27 cellular contexts compared by ENCODE assay signal in genomic region chr2:53811601-53812000, GRCh38. TPM values are rescaled to one million over a fixed set of nuclear protein-coding genes. Genes with fewer than 3 reads are reported as not detected.
"Had no signal": no experiment of that assay in that cellular context is flagged by ENCODE, and none has a peak within 500 bp of the region (broad histone marks: within the 10 kb centered on the region; RNA-seq: fewer than 3 reads in every experiment).

No MANE protein-coding gene starts in this region.

- H3K9me3 ChIP-seq: ascending aorta, esophagus muscularis mucosa, gastrocnemius medialis, heart right ventricle had no signal

- H3K4me3 Mint-ChIP-seq: activated CD4-positive, alpha-beta memory T cell treated with anti-CD3 and anti-CD28 coated beads for 36 hours; activated CD4-positive, alpha-beta T cell treated with anti-CD3 and anti-CD28 coated beads for 36 hours; activated CD4-positive, alpha-beta T cell treated with anti-CD3 and anti-CD28 coated beads, Interleukin-2, amount 10 ng/mL, durations not matched to agents 24 days and 14 days; activated CD8-positive, alpha-beta T cell treated with anti-CD3 and anti-CD28 coated beads, Interleukin-2, amount 10 ng/mL, durations not matched to agents 7 days and 5 days; activated naive CD4-positive, alpha-beta T cell treated with anti-CD3 and anti-CD28 coated beads, Interleukin-2, amount 10 ng/mL, durations not matched to agents 7 days and 5 days; activated naive CD8-positive, alpha-beta T cell treated with anti-CD3 and anti-CD28 coated beads, Interleukin-2, amount 10 ng/mL, durations not matched to agents 7 days and 5 days; activated T-cell treated with anti-CD3 and anti-CD28 coated beads, Interleukin-2, amount 50 U/mL, for 4 hours; activated T-helper 17 cell treated with anti-CD3 and anti-CD28 coated beads, Interleukin-2, amount 50 U/mL, for 72 hours; effector memory CD8-positive, alpha-beta T cell had no signal

- H3K27me3 Mint-ChIP-seq: activated CD4-positive, alpha-beta memory T cell treated with anti-CD3 and anti-CD28 coated beads for 36 hours; activated CD4-positive, alpha-beta T cell treated with anti-CD3 and anti-CD28 coated beads for 36 hours; activated CD4-positive, alpha-beta T cell treated with anti-CD3 and anti-CD28 coated beads, Interleukin-2, amount 10 ng/mL, durations not matched to agents 24 days and 14 days; activated naive CD4-positive, alpha-beta T cell treated with anti-CD3 and anti-CD28 coated beads, Interleukin-2, amount 10 ng/mL, durations not matched to agents 7 days and 5 days; activated naive CD8-positive, alpha-beta T cell treated with anti-CD3 and anti-CD28 coated beads, Interleukin-2, amount 10 ng/mL, durations not matched to agents 7 days and 5 days; activated T-helper 17 cell treated with anti-CD3 and anti-CD28 coated beads, Interleukin-2, amount 50 U/mL, for 72 hours; effector memory CD8-positive, alpha-beta T cell had no signal

- H3K4me3 ChIP-seq: ascending aorta, esophagus muscularis mucosa, gastrocnemius medialis, heart right ventricle had no signal

- H3K4me1 Mint-ChIP-seq: activated CD4-positive, alpha-beta T cell treated with anti-CD3 and anti-CD28 coated beads for 36 hours; activated CD4-positive, alpha-beta T cell treated with anti-CD3 and anti-CD28 coated beads, Interleukin-2, amount 10 ng/mL, durations not matched to agents 24 days and 14 days; activated naive CD4-positive, alpha-beta T cell treated with anti-CD3 and anti-CD28 coated beads, Interleukin-2, amount 10 ng/mL, durations not matched to agents 7 days and 5 days; activated naive CD8-positive, alpha-beta T cell treated with anti-CD3 and anti-CD28 coated beads, Interleukin-2, amount 10 ng/mL, durations not matched to agents 7 days and 5 days; activated T-helper 17 cell treated with anti-CD3 and anti-CD28 coated beads, Interleukin-2, amount 50 U/mL, for 72 hours had no signal

- H3K9me3 Mint-ChIP-seq: activated CD4-positive, alpha-beta memory T cell treated with anti-CD3 and anti-CD28 coated beads for 36 hours; activated CD4-positive, alpha-beta T cell treated with anti-CD3 and anti-CD28 coated beads, Interleukin-2, amount 10 ng/mL, durations not matched to agents 24 days and 14 days; activated naive CD4-positive, alpha-beta T cell treated with anti-CD3 and anti-CD28 coated beads, Interleukin-2, amount 10 ng/mL, durations not matched to agents 7 days and 5 days; activated naive CD4-positive, alpha-beta T cell treated with anti-CD3 and anti-CD28 coated beads, Interleukin-2, amount 50 U/mL, for 72 hours; activated naive CD8-positive, alpha-beta T cell treated with anti-CD3 and anti-CD28 coated beads, Interleukin-2, amount 10 ng/mL, durations not matched to agents 7 days and 5 days; activated T-cell treated with anti-CD3 and anti-CD28 coated beads, Interleukin-2, amount 50 U/mL, for 4 hours; activated T-helper 17 cell treated with anti-CD3 and anti-CD28 coated beads, Interleukin-2, amount 50 U/mL, for 72 hours; effector memory CD8-positive, alpha-beta T cell had no signal

- H3K27ac Mint-ChIP-seq: activated CD4-positive, alpha-beta memory T cell treated with anti-CD3 and anti-CD28 coated beads for 36 hours; activated CD4-positive, alpha-beta T cell treated with anti-CD3 and anti-CD28 coated beads for 36 hours; activated CD4-positive, alpha-beta T cell treated with anti-CD3 and anti-CD28 coated beads, Interleukin-2, amount 10 ng/mL, durations not matched to agents 24 days and 14 days; activated CD8-positive, alpha-beta T cell treated with anti-CD3 and anti-CD28 coated beads, Interleukin-2, amount 10 ng/mL, durations not matched to agents 7 days and 5 days; activated naive CD4-positive, alpha-beta T cell treated with anti-CD3 and anti-CD28 coated beads, Interleukin-2, amount 10 ng/mL, durations not matched to agents 7 days and 5 days; activated naive CD8-positive, alpha-beta T cell treated with anti-CD3 and anti-CD28 coated beads, Interleukin-2, amount 10 ng/mL, durations not matched to agents 7 days and 5 days; activated T-helper 17 cell treated with anti-CD3 and anti-CD28 coated beads, Interleukin-2, amount 50 U/mL, for 72 hours had no signal

- H3K27ac ChIP-seq: ascending aorta, brain microvascular endothelial cell, esophagus muscularis mucosa, foreskin keratinocyte, gastrocnemius medialis had no signal

- ATAC-seq: activated CD4-positive, alpha-beta T cell treated with anti-CD3 and anti-CD28 coated beads for 36 hours; activated CD8-positive, alpha-beta T cell treated with anti-CD3 and anti-CD28 coated beads, Interleukin-2, amount 10 ng/mL, durations not matched to agents 7 days and 5 days; activated naive CD4-positive, alpha-beta T cell treated with anti-CD3 and anti-CD28 coated beads, Interleukin-2, amount 50 U/mL, for 72 hours; activated T-cell treated with anti-CD3 and anti-CD28 coated beads, Interleukin-2, amount 50 U/mL, for 4 hours; activated T-helper 17 cell treated with anti-CD3 and anti-CD28 coated beads, Interleukin-2, amount 50 U/mL, for 72 hours; effector memory CD8-positive, alpha-beta T cell; foreskin keratinocyte; gastrocnemius medialis had no signal

- H3K4me1 ChIP-seq: ascending aorta, esophagus muscularis mucosa, foreskin keratinocyte, gastrocnemius medialis had no signal

- H3K27me3 ChIP-seq: ascending aorta, brain microvascular endothelial cell, esophagus muscularis mucosa, foreskin keratinocyte, gastrocnemius medialis, heart right ventricle had no signal

- DNase-seq: activated CD4-positive, alpha-beta memory T cell treated with anti-CD3 and anti-CD28 coated beads for 36 hours; activated CD4-positive, alpha-beta T cell treated with anti-CD3 and anti-CD28 coated beads for 36 hours; activated CD4-positive, alpha-beta T cell treated with anti-CD3 and anti-CD28 coated beads, Interleukin-2, amount 10 ng/mL, durations not matched to agents 24 days and 14 days; activated CD4-positive, CD25-positive, alpha-beta regulatory T cell; activated CD4-positive, CD25-positive, alpha-beta regulatory T cell treated with anti-CD3 and anti-CD28 coated beads, Interleukin-2, amount 50 U/mL, for 72 hours; activated CD8-positive, alpha-beta T cell treated with anti-CD3 and anti-CD28 coated beads, Interleukin-2, amount 10 ng/mL, durations not matched to agents 7 days and 5 days; activated effector memory CD4-positive, alpha-beta T cell treated with Interleukin-2 at 50 U/mL for 16 hours; activated gamma-delta T cell treated with Interleukin-2 at 50 U/mL for 16 hours; activated naive CD4-positive, alpha-beta T cell treated with anti-CD3 and anti-CD28 coated beads, Interleukin-2, amount 10 ng/mL, durations not matched to agents 7 days and 5 days; activated naive CD8-positive, alpha-beta T cell treated with anti-CD3 and anti-CD28 coated beads, Interleukin-2, amount 10 ng/mL, durations not matched to agents 7 days and 5 days; activated T-cell treated with anti-CD3 and anti-CD28 coated beads, Interleukin-2, amount 50 U/mL, for 4 hours; brain microvascular endothelial cell; caudate nucleus; cortex of kidney; dermis blood vessel endothelial cell; effector CD4-positive, alpha-beta T cell; effector memory CD8-positive, alpha-beta T cell; foreskin keratinocyte; gastrocnemius medialis; glutamatergic neuron; heart right ventricle; T-helper 1 cell; T-helper 2 cell had no signal

RNA-seq across cellular contexts. Expression of gene CHAC2, which starts 44.0 kb away (rescaled TPM):
- total RNA-seq: ascending aorta had no signal
